Comparison of ENCODE assay signal across 8 cellular contexts in the genomic region with DNA sequence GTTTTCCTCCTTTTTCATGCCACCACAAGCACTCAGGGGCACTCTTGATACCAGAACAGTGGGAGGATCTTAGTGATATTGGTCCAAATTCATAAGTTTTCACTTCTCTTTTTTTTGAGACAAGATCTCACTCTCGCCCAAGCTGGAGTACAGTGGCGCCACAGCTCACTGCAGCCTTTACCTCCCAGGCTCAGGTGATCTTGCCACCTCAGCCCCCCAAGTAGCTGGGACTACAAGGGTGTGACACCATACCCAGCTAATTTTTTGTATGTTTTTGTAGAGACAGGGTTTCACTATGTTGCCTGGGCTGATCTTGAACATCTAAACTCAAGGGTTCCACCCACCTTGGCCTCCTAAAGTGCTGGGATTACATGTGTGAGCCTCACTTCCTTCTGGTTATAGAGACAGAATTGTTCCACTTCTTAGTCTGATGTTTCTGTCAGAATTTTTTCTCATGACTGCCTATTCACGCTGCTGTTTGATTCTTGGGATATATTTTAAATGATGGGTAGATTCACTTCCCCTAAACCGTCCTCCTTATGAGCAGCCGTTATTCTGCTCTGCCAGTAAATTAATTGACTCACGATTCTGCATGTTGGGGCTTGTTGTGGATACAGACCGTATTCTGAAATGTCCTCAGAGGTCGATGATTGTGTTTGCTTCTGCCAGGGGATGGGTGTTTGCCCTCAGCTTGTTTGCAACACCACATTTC. TPM values are rescaled to one million over a fixed set of nuclear protein-coding genes. Genes with fewer than 3 reads are reported as not detected.
DNase-seq lines count a peak whose midpoint lies in the region; ATAC-seq lines count a peak whose summit lies in the region.

No MANE protein-coding gene starts in this region.

- DNase-seq in RPMI8226 (peak; percentile 20), Right ventricle myocardium superior (no peak)
- DNase-seq in stimulated activated CD4-positive, alpha-beta T cell treated with anti-CD3 and anti-CD28 coated beads, Interleukin-4, amount 100 ng/mL, for 4 hours, result no peak
- no peak for DNase-seq in activated CD8-positive, alpha-beta memory T cell treated with anti-CD3 and anti-CD28 coated beads, Interleukin-2, amount 50 U/mL, for 4 hours
- no peak for DNase-seq in activated T-cell treated with anti-CD3 and anti-CD28 coated beads, Interleukin-2, amount 50 U/mL, for 1 hour

- no peak overlapping the region for H3K4me3 ChIP-seq in BLaER1 treated with 17β-estradiol and CSF1 and Interleukin-3, amounts not matched to agents 10 nM and 100 nM

- intact Hi-C loops in Right ventricle myocardium superior (cut with DNase I), result no loop called here

- H3K9ac ChIP-seq in BLaER1 treated with 17β-estradiol and CSF1 and Interleukin-3, amounts not matched to agents 10 nM and 100 nM, result peak overlapping the region in 4 of 11 experiments; percentile 19 to 70 (median 63); a peak in 7 of 22 replicates

- H3K27me3 ChIP-seq in BLaER1 treated with 17β-estradiol and CSF1 and Interleukin-3, amounts not matched to agents 10 nM and 100 nM, result no peaks in the 10 kb centered on the region

- peak overlapping the region in 10 of 11 experiments; percentile 15 to 86 (median 42); a peak in 15 of 22 replicates for H3K27ac ChIP-seq in BLaER1 treated with 17β-estradiol and CSF1 and Interleukin-3, amounts not matched to agents 10 nM and 100 nM

- H4K20me1 ChIP-seq in BLaER1 treated with 17β-estradiol and CSF1 and Interleukin-3, amounts not matched to agents 10 nM and 100 nM, result peaks cover 0 to 91% (median 20%) of the 10 kb centered on the region in 11 experiments; a peak in 14 of 22 replicates

- peak; percentile 82 for ATAC-seq in GM19397 (IDR thresholded peaks at IDR 0.05; ENCODE audit: unreplicated experiment)
- peak; percentile 62 for ATAC-seq in HG03095 (IDR thresholded peaks at IDR 0.05; ENCODE audit: unreplicated experiment)
- ATAC-seq in Right ventricle myocardium superior (ENCODE audit: poor library complexity), result no peak

- peaks cover 0 to 91% (median 32%) of the 10 kb centered on the region in 10 experiments; a peak in 18 of 20 replicates for H3K4me1 ChIP-seq in BLaER1 treated with 17β-estradiol and CSF1 and Interleukin-3, amounts not matched to agents 10 nM and 100 nM

- peaks cover 11 to 52% (median 42%) of the 10 kb centered on the region in 11 experiments; a peak in 20 of 22 replicates for H3K9me3 ChIP-seq in BLaER1 treated with 17β-estradiol and CSF1 and Interleukin-3, amounts not matched to agents 10 nM and 100 nM (replicated peaks in 1 of 11)

- peak overlapping the region in 7 of 11 experiments; percentile 45 to 77 (median 68); a peak in 11 of 22 replicates for H3K4me2 ChIP-seq in BLaER1 treated with 17β-estradiol and CSF1 and Interleukin-3, amounts not matched to agents 10 nM and 100 nM

- peaks cover 69 to 100% (median 100%) of the 10 kb centered on the region in 11 experiments for H3K36me3 ChIP-seq in BLaER1 treated with 17β-estradiol and CSF1 and Interleukin-3, amounts not matched to agents 10 nM and 100 nM

RNA-seq across cellular contexts. Expression of gene MTAP, which starts 30.8 kb away (rescaled TPM):
- total RNA-seq in Right ventricle myocardium superior, result 21.2 TPM
